ENCODE assay signal across 1 cellular context in the genomic region with DNA sequence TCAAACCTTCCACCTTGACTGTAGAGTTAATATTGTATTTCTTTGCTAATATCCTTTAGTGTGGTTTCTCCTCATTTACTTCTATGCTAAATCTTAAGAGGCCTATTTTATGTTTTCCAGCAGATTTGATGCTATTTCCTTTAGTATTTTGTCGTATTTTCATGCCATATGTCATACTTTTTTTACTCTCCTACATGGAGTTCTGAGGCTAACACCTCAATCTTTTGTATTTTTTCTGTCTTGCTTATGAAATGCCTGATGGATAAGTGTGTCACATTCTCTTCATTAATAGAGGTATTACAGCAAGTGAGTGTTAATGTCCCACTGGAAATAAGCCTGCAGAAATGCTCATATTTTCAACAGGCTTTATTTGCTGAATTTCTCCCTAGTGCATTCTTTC.
TF ChIP-seq lines count a peak whose summit lies in the region.

No MANE protein-coding gene starts in this region.

TF ChIP-seq in IMR-90, 13 proteins besides CTCF, POLR2A, EP300 and RAD21 (continued from another document):
- TF ChIP-seq, protein P1, sequence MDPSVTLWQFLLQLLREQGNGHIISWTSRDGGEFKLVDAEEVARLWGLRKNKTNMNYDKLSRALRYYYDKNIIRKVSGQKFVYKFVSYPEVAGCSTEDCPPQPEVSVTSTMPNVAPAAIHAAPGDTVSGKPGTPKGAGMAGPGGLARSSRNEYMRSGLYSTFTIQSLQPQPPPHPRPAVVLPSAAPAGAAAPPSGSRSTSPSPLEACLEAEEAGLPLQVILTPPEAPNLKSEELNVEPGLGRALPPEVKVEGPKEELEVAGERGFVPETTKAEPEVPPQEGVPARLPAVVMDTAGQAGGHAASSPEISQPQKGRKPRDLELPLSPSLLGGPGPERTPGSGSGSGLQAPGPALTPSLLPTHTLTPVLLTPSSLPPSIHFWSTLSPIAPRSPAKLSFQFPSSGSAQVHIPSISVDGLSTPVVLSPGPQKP (IDR thresholded peaks at IDR 0.05; ENCODE audit: borderline replicate concordance, low read depth, low read length): no peak
- TF ChIP-seq MXI1 (IDR thresholded peaks at IDR 0.05; ENCODE audit: borderline replicate concordance, low read depth, low read length) (no peak), RFX5 (IDR thresholded peaks at IDR 0.05; ENCODE audit: low read depth, low read length) (no peak)
